Comparison of ENCODE assay signal across 10 cellular contexts in genomic region chr20:19866070-19866469, GRCh38.
"Had no signal": no experiment of that assay in that cellular context is flagged by ENCODE, and none has a peak within 500 bp of the region (broad histone marks: within the 10 kb centered on the region; RNA-seq: fewer than 3 reads in every experiment).

No MANE protein-coding gene starts in this region.

- H3K4me3 Mint-ChIP-seq: H9, HFFc6, IgD-negative memory B cell had no signal

- DNase-seq: GM23248, H9, HCEC 1CT, HFFc6, KBM-7 had no signal

- ATAC-seq: HepG2 had no signal

- H3K4me1 Mint-ChIP-seq: H9, IgD-negative memory B cell had no signal

- H3K9ac ChIP-seq: GM23248 had no signal

- H2AFZ ChIP-seq: GM23248 had no signal

- H3K36me3 Mint-ChIP-seq: IgD-negative memory B cell had no signal

- H3K27ac ChIP-seq: GM23248, HL-60 had no signal

- FAIRE-seq: H1, H54, HepG2 had no signal

- H3K27ac Mint-ChIP-seq: H9, HFFc6, IgD-negative memory B cell had no signal

- H3K4me3 ChIP-seq: GM23248 had no signal
